8 cellular contexts compared by ENCODE assay signal in the genomic region with DNA sequence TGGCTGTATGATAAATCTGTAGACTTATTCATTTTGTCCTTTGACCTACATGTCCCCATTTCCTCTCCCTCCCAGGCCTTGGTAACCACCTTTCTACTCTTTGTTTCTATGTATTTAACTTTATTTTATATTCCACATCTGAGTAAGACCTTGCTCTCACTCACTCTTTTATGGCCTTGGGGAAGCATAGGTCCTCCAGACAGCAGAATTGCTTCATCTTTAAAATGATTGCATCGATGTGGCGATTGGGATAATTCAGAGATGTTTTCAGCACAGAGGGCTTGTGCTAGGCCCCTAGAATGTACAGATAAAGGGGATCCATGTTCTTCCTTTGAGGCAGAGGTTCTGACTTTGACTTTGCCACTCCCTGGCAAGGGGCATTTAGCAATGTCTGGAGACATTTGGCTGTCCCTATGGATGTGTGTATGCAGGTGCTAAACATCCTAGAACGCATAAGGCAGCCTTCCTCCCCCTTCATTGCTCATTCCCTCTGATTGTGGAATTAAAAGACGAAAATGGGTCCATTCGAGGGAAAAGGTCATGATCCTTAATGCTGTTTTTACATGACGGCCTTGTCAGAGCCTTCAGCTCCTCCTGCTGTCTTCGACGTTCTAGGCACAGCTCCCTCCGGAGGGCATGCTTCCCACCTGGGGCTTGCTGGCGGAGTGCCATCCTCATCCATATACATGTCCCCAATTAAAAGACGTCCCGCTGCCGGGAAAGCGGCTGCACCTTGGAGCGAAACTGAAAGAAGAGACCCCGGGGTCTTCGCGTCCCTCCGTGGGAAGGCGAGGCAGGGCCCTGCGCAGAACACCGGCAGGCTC. TPM values are rescaled to one million over a fixed set of nuclear protein-coding genes. Genes with fewer than 3 reads are reported as not detected.
DNase-seq lines count a peak whose midpoint lies in the region; ATAC-seq and TF ChIP-seq lines count a peak whose summit lies in the region.

No MANE protein-coding gene starts in this region.

- H3K27ac ChIP-seq in heart left ventricle (no peak overlapping the region), mesenchymal stem cell (ENCODE audit: low read length, poor library complexity, severe bottlenecking) (peak overlapping the region; percentile 98)

- peak overlapping the region; percentile 92 for H2BK120ac ChIP-seq in mesenchymal stem cell (ENCODE audit: low read depth, low read length)

- ATAC-seq in heart left ventricle, result no peak

- H3K14ac ChIP-seq in mesenchymal stem cell (ENCODE audit: low read length in 2 of 2), result no peak overlapping the region

- peak overlapping the region; percentile 90 for H3K9ac ChIP-seq in mesenchymal stem cell (ENCODE audit: low read length)

- peak overlapping the region; percentile 99 for H4K8ac ChIP-seq in mesenchymal stem cell (ENCODE audit: low read length)

- TF ChIP-seq POLR2A in heart left ventricle (IDR thresholded peaks at IDR 0.05), result no peak

- H3K4me2 ChIP-seq in mesenchymal stem cell (ENCODE audit: low read length, poor library complexity, severe bottlenecking), result peak overlapping the region; percentile 87

- H3K36me3 ChIP-seq in heart left ventricle, result no peaks in the 10 kb centered on the region
- no peaks in the 10 kb centered on the region for H3K36me3 ChIP-seq in mesenchymal stem cell (ENCODE audit: control insufficient read depth in 1 of 2, insufficient read depth in 2 of 2, low read depth in 1 of 2, low read length in 2 of 2)

- peak overlapping the region; percentile 9 to 63 (median 54) for H3K4me3 ChIP-seq in heart left ventricle
- H3K4me3 ChIP-seq in mesenchymal stem cell (ENCODE audit: insufficient read depth in 1 of 2, low read depth in 1 of 2, low read length in 2 of 2), result peak overlapping the region; percentile 55 to 78

- intact Hi-C loops in heart left ventricle (cut with DNase I), result no loop called here
- intact Hi-C loops in cardiac septum (cut with DNase I), result no loop called here

- 23 to 32% (median 26%) methylated on average over 17 to 22 of the region's 22 CpGs for WGBS in heart left ventricle, 4 donors
- 18% methylated on average over 21 of the region's 22 CpGs for WGBS in mesenchymal stem cell

- H2BK15ac ChIP-seq in mesenchymal stem cell (ENCODE audit: low read depth, poor library complexity, severe bottlenecking), result peak overlapping the region; percentile 98

- peak overlapping the region; percentile 93 for H2BK5ac ChIP-seq in mesenchymal stem cell (ENCODE audit: low read depth, low read length, poor library complexity, severe bottlenecking)

- no peaks in the 10 kb centered on the region for H3K9me3 ChIP-seq in heart left ventricle
- no peaks in the 10 kb centered on the region for H3K9me3 ChIP-seq in mesenchymal stem cell (ENCODE audit: control insufficient read depth, low read length)

- H2AK5ac ChIP-seq in mesenchymal stem cell (ENCODE audit: low read length, severe bottlenecking), result peak overlapping the region; percentile 72

- H2BK12ac ChIP-seq in mesenchymal stem cell (ENCODE audit: low read length in 2 of 2), result peak overlapping the region; percentile 27 to 80

- peak overlapping the region in 1 of 2 experiments; percentile 16 for H3K23ac ChIP-seq in mesenchymal stem cell (ENCODE audit: low read length in 2 of 2)

- peak overlapping the region; percentile 97 for H4K91ac ChIP-seq in mesenchymal stem cell (ENCODE audit: low read length)

- H3K79me1 ChIP-seq in mesenchymal stem cell (replicated peaks; ENCODE audit: low read length, poor library complexity, severe bottlenecking), result no peaks in the 10 kb centered on the region

- H2AFZ ChIP-seq in mesenchymal stem cell (ENCODE audit: low read depth, low read length), result no peak overlapping the region

- TF ChIP-seq CTCF in heart left ventricle (IDR thresholded peaks at IDR 0.05), result no peak

- H3K4me1 ChIP-seq in heart left ventricle (peaks cover 0 to 18% (median 6%) of the 10 kb centered on the region in 12 donors), mesenchymal stem cell (ENCODE audit: control insufficient read depth, insufficient read depth, low read depth, low read length) (peaks cover 21% of the 10 kb centered on the region)

- no peak for DNase-seq in heart left ventricle
- DNase-seq in cardiac septum (ENCODE audit: low spot score), result no peak
- peak; percentile 47 for DNase-seq in brain pericyte (ENCODE audit: low read depth, low spot score)
- peak; percentile 57 for DNase-seq in mesenchymal stem cell
- DNase-seq in globus pallidus (ENCODE audit: low spot score), result no peak
- DNase-seq in SIG-M5 (lab: John Stamatoyannopoulos, UW), result no peak
- DNase-seq in activated naive CD4-positive, alpha-beta T cell treated with Interleukin-2 at 50 U/mL for 16 hours, result no peak
- DNase-seq in stimulated activated CD4-positive, alpha-beta T cell treated with anti-CD3 and anti-CD28 coated beads, Interleukin-1b, Interleukin-23, amount 100 ng/mL, for 48 hours, result no peak

- H3K4ac ChIP-seq in mesenchymal stem cell (ENCODE audit: low read depth in 1 of 2, low read length in 2 of 2), result peak overlapping the region; percentile 29 to 85

- peak overlapping the region; percentile 98 to 99 for H3K18ac ChIP-seq in mesenchymal stem cell (ENCODE audit: low read depth in 1 of 2, low read length in 2 of 2)

- peaks cover 0 to 39% (median 7%) of the 10 kb centered on the region in 9 donors for H3K27me3 ChIP-seq in heart left ventricle
- no peaks in the 10 kb centered on the region for H3K27me3 ChIP-seq in mesenchymal stem cell (ENCODE audit: control insufficient read depth in 1 of 2, insufficient read depth in 1 of 2, low read length in 2 of 2)

RNA-seq across cellular contexts. Expression of gene GPR39, which starts 1.1 kb away (rescaled TPM):
- total RNA-seq in heart left ventricle (not detected), cardiac septum (not detected)
- under 1 TPM in 1 of 2 donors, not detected in 1; 0.11 TPM for polyA plus RNA-seq in heart left ventricle
- 3.8 TPM for polyA plus RNA-seq in mesenchymal stem cell (2013, experiment 1 of 2)
- polyA plus RNA-seq in mesenchymal stem cell (2013, experiment 2 of 2), result 4.0 TPM

Comparison
In these comparisons a context has a peak if more than half of its experiments do, and no peak if none do; other contexts are left out.
1. DNase-seq: peak in brain pericyte (single experiment) and mesenchymal stem cell (single experiment); none in heart left ventricle (0 of 5), cardiac septum (single experiment), globus pallidus (single experiment), SIG-M5 (single experiment), activated naive CD4-positive, alpha-beta T cell treated with Interleukin-2 at 50 U/mL for 16 hours (single experiment) and stimulated activated CD4-positive, alpha-beta T cell treated with anti-CD3 and anti-CD28 coated beads, Interleukin-1b, Interleukin-23, amount 100 ng/mL, for 48 hours (single experiment).